ENCODE assay signal across 13 cellular contexts in genomic region chr2:197059498-197059897, GRCh38.
"Had no signal": no experiment of that assay in that cellular context is flagged by ENCODE, and none has a peak within 500 bp of the region (broad histone marks: within the 10 kb centered on the region; RNA-seq: fewer than 3 reads in every experiment).

No MANE protein-coding gene starts in this region.

- H3K27me3 Mint-ChIP-seq: activated CD8-positive, alpha-beta memory T cell treated with anti-CD3 and anti-CD28 coated beads, Interleukin-2, amount 10 ng/mL, durations not matched to agents 7 days and 5 days had no signal

- H3K4me3 Mint-ChIP-seq: activated CD8-positive, alpha-beta memory T cell treated with anti-CD3 and anti-CD28 coated beads, Interleukin-2, amount 10 ng/mL, durations not matched to agents 7 days and 5 days; activated T-helper 1 cell treated with anti-CD3 and anti-CD28 coated beads, Interleukin-12 subunit alpha, Interleukin-12 subunit beta, Interleukin-2, Interleukin-4 antibody, amounts not matched to agents 30 ng/mL and 10 ng/mL and 1 ng/mL, durations not matched to agents 14 hours and 24 hours and 36 hours had no signal

- H3K4me3 ChIP-seq: breast epithelium, dorsolateral prefrontal cortex, hepatocyte, skin epidermis, tibial artery, uterus had no signal

- H3K27ac ChIP-seq: breast epithelium, hepatocyte, neutrophil, skin epidermis, tibial artery, uterus, WERI-Rb-1 had no signal

- H3K4me1 ChIP-seq: breast epithelium, tibial artery, uterus had no signal

- H3K27me3 ChIP-seq: breast epithelium, dorsolateral prefrontal cortex, hepatocyte, neutrophil, tibial artery, uterus had no signal

- H3K36me3 ChIP-seq: breast epithelium, uterus, WERI-Rb-1 had no signal

- DNase-seq: activated CD4-positive, alpha-beta T cell treated with anti-CD3 and anti-CD28 coated beads for 48 hours; activated CD8-positive, alpha-beta memory T cell treated with anti-CD3 and anti-CD28 coated beads, Interleukin-2, amount 10 ng/mL, durations not matched to agents 7 days and 5 days; activated naive CD4-positive, alpha-beta T cell treated with Interleukin-2 at 50 U/mL for 16 hours; anterior cingulate cortex; dorsolateral prefrontal cortex; tibial artery; uterus; WERI-Rb-1 had no signal

- H3K27ac Mint-ChIP-seq: activated CD8-positive, alpha-beta memory T cell treated with anti-CD3 and anti-CD28 coated beads, Interleukin-2, amount 10 ng/mL, durations not matched to agents 7 days and 5 days; activated T-helper 1 cell treated with anti-CD3 and anti-CD28 coated beads, Interleukin-12 subunit alpha, Interleukin-12 subunit beta, Interleukin-2, Interleukin-4 antibody, amounts not matched to agents 30 ng/mL and 10 ng/mL and 1 ng/mL, durations not matched to agents 14 hours and 24 hours and 36 hours had no signal

- ATAC-seq: activated CD8-positive, alpha-beta memory T cell treated with anti-CD3 and anti-CD28 coated beads, Interleukin-2, amount 10 ng/mL, durations not matched to agents 7 days and 5 days had no signal

- H3K9me3 ChIP-seq: neutrophil had no signal
